35 cellular contexts compared by ENCODE assay signal in the genomic region with DNA sequence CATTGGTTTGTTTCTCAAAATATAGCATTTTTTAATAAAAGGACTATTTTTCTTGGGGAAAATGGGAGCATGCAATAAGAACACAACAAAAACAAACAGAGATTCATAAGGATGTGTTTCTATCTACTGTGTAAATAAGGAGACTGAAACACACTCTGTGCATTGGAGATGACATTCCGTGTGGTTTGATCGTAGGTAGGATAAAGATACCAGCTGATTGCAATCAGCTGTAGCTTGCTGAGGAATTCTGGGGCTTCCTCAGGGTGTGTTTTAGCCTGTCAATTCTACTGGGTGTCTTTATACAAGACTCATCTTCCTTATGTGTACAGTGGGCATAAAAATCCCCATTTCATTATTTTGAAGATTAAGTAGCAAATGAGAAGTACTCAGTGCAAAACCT.
"Had no signal": no experiment of that assay in that cellular context is flagged by ENCODE, and none has a peak within 500 bp of the region (broad histone marks: within the 10 kb centered on the region; RNA-seq: fewer than 3 reads in every experiment).

No MANE protein-coding gene starts in this region.

- H3K4me3 ChIP-seq: ascending aorta, coronary artery, esophagus squamous epithelium, heart left ventricle had no signal

- H3K27me3 ChIP-seq: ascending aorta, esophagus squamous epithelium, heart left ventricle had no signal

- H3K36me3 Mint-ChIP-seq: activated CD4-positive, alpha-beta memory T cell treated with anti-CD3 and anti-CD28 coated beads for 36 hours; activated CD8-positive, alpha-beta memory T cell treated with anti-CD3 and anti-CD28 coated beads, Interleukin-2, amount 10 ng/mL, durations not matched to agents 7 days and 5 days; activated naive CD4-positive, alpha-beta T cell treated with anti-CD3 and anti-CD28 coated beads, Interleukin-2, amount 10 ng/mL, durations not matched to agents 7 days and 5 days; activated naive CD4-positive, alpha-beta T cell treated with anti-CD3 and anti-CD28 coated beads, Interleukin-2, amount 50 U/mL, for 72 hours; activated naive CD8-positive, alpha-beta T cell treated with anti-CD3 and anti-CD28 coated beads, Interleukin-2, amount 10 ng/mL, durations not matched to agents 7 days and 5 days; brain had no signal

- H3K27ac ChIP-seq: ascending aorta, coronary artery, epithelial cell of prostate, esophagus squamous epithelium, heart left ventricle, WERI-Rb-1 had no signal

- FAIRE-seq: bronchial epithelial cell, endometrium, endothelial cell of umbilical vein had no signal

- H3K27me3 Mint-ChIP-seq: activated B cell treated with CpG ODN at 0.5 μM for 24 hours; activated CD4-positive, alpha-beta memory T cell treated with anti-CD3 and anti-CD28 coated beads for 36 hours; activated CD4-positive, alpha-beta T cell treated with anti-CD3 and anti-CD28 coated beads, Interleukin-2, amount 10 ng/mL, durations not matched to agents 24 days and 14 days; activated CD8-positive, alpha-beta memory T cell treated with anti-CD3 and anti-CD28 coated beads, Interleukin-2, amount 10 ng/mL, durations not matched to agents 7 days and 5 days; activated naive CD4-positive, alpha-beta T cell treated with anti-CD3 and anti-CD28 coated beads, Interleukin-2, amount 10 ng/mL, durations not matched to agents 7 days and 5 days; activated naive CD8-positive, alpha-beta T cell treated with anti-CD3 and anti-CD28 coated beads, Interleukin-2, amount 10 ng/mL, durations not matched to agents 7 days and 5 days; brain; central memory CD8-positive, alpha-beta T cell; effector memory CD8-positive, alpha-beta T cell; T-helper 17 cell had no signal

- H3K4me3 Mint-ChIP-seq: activated B cell treated with CpG ODN at 0.5 μM for 24 hours; activated CD4-positive, alpha-beta memory T cell treated with anti-CD3 and anti-CD28 coated beads for 36 hours; activated CD4-positive, alpha-beta T cell treated with anti-CD3 and anti-CD28 coated beads, Interleukin-2, amount 10 ng/mL, durations not matched to agents 24 days and 14 days; activated CD8-positive, alpha-beta memory T cell treated with anti-CD3 and anti-CD28 coated beads, Interleukin-2, amount 10 ng/mL, durations not matched to agents 7 days and 5 days; activated CD8-positive, alpha-beta T cell treated with anti-CD3 and anti-CD28 coated beads, Interleukin-2, amount 10 ng/mL, durations not matched to agents 7 days and 5 days; activated naive CD4-positive, alpha-beta T cell treated with anti-CD3 and anti-CD28 coated beads, Interleukin-2, amount 10 ng/mL, durations not matched to agents 7 days and 5 days; activated naive CD8-positive, alpha-beta T cell treated with anti-CD3 and anti-CD28 coated beads, Interleukin-2, amount 10 ng/mL, durations not matched to agents 7 days and 5 days; activated T-helper 1 cell treated with anti-CD3 and anti-CD28 coated beads, Interleukin-12 subunit alpha, Interleukin-12 subunit beta, Interleukin-2, Interleukin-4 antibody, amounts not matched to agents 30 ng/mL and 10 ng/mL and 1 ng/mL, durations not matched to agents 14 hours and 24 hours and 36 hours; brain; central memory CD8-positive, alpha-beta T cell; effector memory CD8-positive, alpha-beta T cell; T-helper 17 cell; T-helper 2 cell treated with Interferon-gamma antibody and Interleukin-4, amounts not matched to agents 5 μg/mL and 100 μg/mL, for 36 hours had no signal

- H3K4me1 ChIP-seq: ascending aorta, esophagus squamous epithelium, heart left ventricle had no signal

- H3K9me3 ChIP-seq: ascending aorta, esophagus squamous epithelium, heart left ventricle had no signal

- H3K36me3 ChIP-seq: ascending aorta, esophagus squamous epithelium, heart left ventricle, WERI-Rb-1 had no signal

- H3K27ac Mint-ChIP-seq: activated B cell treated with CpG ODN at 0.5 μM for 24 hours; activated CD4-positive, alpha-beta memory T cell treated with anti-CD3 and anti-CD28 coated beads for 36 hours; activated CD4-positive, alpha-beta T cell treated with anti-CD3 and anti-CD28 coated beads, Interleukin-2, amount 10 ng/mL, durations not matched to agents 24 days and 14 days; activated CD8-positive, alpha-beta memory T cell treated with anti-CD3 and anti-CD28 coated beads, Interleukin-2, amount 10 ng/mL, durations not matched to agents 7 days and 5 days; activated CD8-positive, alpha-beta T cell treated with anti-CD3 and anti-CD28 coated beads, Interleukin-2, amount 10 ng/mL, durations not matched to agents 7 days and 5 days; activated naive CD4-positive, alpha-beta T cell treated with anti-CD3 and anti-CD28 coated beads, Interleukin-2, amount 10 ng/mL, durations not matched to agents 7 days and 5 days; activated naive CD4-positive, alpha-beta T cell treated with anti-CD3 and anti-CD28 coated beads, Interleukin-2, amount 50 U/mL, for 72 hours; activated naive CD8-positive, alpha-beta T cell treated with anti-CD3 and anti-CD28 coated beads, Interleukin-2, amount 10 ng/mL, durations not matched to agents 7 days and 5 days; activated T-helper 1 cell treated with anti-CD3 and anti-CD28 coated beads, Interleukin-12 subunit alpha, Interleukin-12 subunit beta, Interleukin-2, Interleukin-4 antibody, amounts not matched to agents 30 ng/mL and 10 ng/mL and 1 ng/mL, durations not matched to agents 14 hours and 24 hours and 36 hours; activated T-helper 2 cell treated with anti-CD3 and anti-CD28 coated beads, Interferon-gamma antibody, Interleukin-2, Interleukin-4, amounts not matched to agents 10 μg/mL and 5 μg/mL and 100 μg/mL, durations not matched to agents 14 hours and 24 hours and 36 hours; effector memory CD8-positive, alpha-beta T cell; T-helper 17 cell; T-helper 2 cell treated with Interferon-gamma antibody and Interleukin-4, amounts not matched to agents 5 μg/mL and 100 μg/mL, for 36 hours had no signal

- H3K4me1 Mint-ChIP-seq: activated B cell treated with CpG ODN at 0.5 μM for 24 hours; activated CD4-positive, alpha-beta T cell treated with anti-CD3 and anti-CD28 coated beads, Interleukin-2, amount 10 ng/mL, durations not matched to agents 24 days and 14 days; activated CD8-positive, alpha-beta memory T cell treated with anti-CD3 and anti-CD28 coated beads, Interleukin-2, amount 10 ng/mL, durations not matched to agents 7 days and 5 days; activated naive CD4-positive, alpha-beta T cell treated with anti-CD3 and anti-CD28 coated beads, Interleukin-2, amount 10 ng/mL, durations not matched to agents 7 days and 5 days; activated naive CD8-positive, alpha-beta T cell treated with anti-CD3 and anti-CD28 coated beads, Interleukin-2, amount 10 ng/mL, durations not matched to agents 7 days and 5 days; brain; central memory CD8-positive, alpha-beta T cell; T-helper 17 cell had no signal

- ATAC-seq: activated CD4-positive, CD25-positive, alpha-beta regulatory T cell treated with anti-CD3 and anti-CD28 coated beads, Interleukin-2, amount 50 U/mL, for 24 hours; activated CD8-positive, alpha-beta memory T cell treated with anti-CD3 and anti-CD28 coated beads, Interleukin-2, amount 10 ng/mL, durations not matched to agents 7 days and 5 days; activated CD8-positive, alpha-beta T cell treated with anti-CD3 and anti-CD28 coated beads, Interleukin-2, amount 10 ng/mL, durations not matched to agents 7 days and 5 days; activated naive CD4-positive, alpha-beta T cell treated with anti-CD3 and anti-CD28 coated beads, Interleukin-2, amount 50 U/mL, for 72 hours; effector memory CD8-positive, alpha-beta T cell; heart left ventricle; T-helper 17 cell had no signal

- DNase-seq: activated B cell treated with CpG ODN at 0.5 μM for 24 hours; activated CD4-positive, alpha-beta memory T cell treated with anti-CD3 and anti-CD28 coated beads for 36 hours; activated CD4-positive, alpha-beta T cell treated with anti-CD3 and anti-CD28 coated beads, Interleukin-2, amount 10 ng/mL, durations not matched to agents 24 days and 14 days; activated CD8-positive, alpha-beta memory T cell treated with anti-CD3 and anti-CD28 coated beads, Interleukin-2, amount 10 ng/mL, durations not matched to agents 7 days and 5 days; activated CD8-positive, alpha-beta memory T cell treated with anti-CD3 and anti-CD28 coated beads, Interleukin-2, amount 50 U/mL, for 4 hours; activated CD8-positive, alpha-beta T cell treated with anti-CD3 and anti-CD28 coated beads, Interleukin-2, amount 10 ng/mL, durations not matched to agents 7 days and 5 days; activated effector memory CD4-positive, alpha-beta T cell treated with anti-CD3 and anti-CD28 coated beads, Interleukin-2, amount 50 U/mL, for 16 hours; activated naive CD4-positive, alpha-beta T cell; activated naive CD4-positive, alpha-beta T cell treated with anti-CD3 and anti-CD28 coated beads, Interleukin-2, amount 10 ng/mL, durations not matched to agents 7 days and 5 days; activated naive CD8-positive, alpha-beta T cell treated with anti-CD3 and anti-CD28 coated beads, Interleukin-2, amount 10 ng/mL, durations not matched to agents 7 days and 5 days; activated T-cell treated with anti-CD3 and anti-CD28 coated beads, Interleukin-2, amount 50 U/mL, for 1 hour; activated T-cell treated with anti-CD3 and anti-CD28 coated beads, Interleukin-2, amount 50 U/mL, for 48 hours; dermis blood vessel endothelial cell; effector CD4-positive, alpha-beta T cell; effector memory CD8-positive, alpha-beta T cell; esophagus squamous epithelium; glutamatergic neuron; heart left ventricle; T-helper 1 cell; T-helper 17 cell; T1000; WERI-Rb-1 had no signal

- H3K9me3 Mint-ChIP-seq: activated CD4-positive, alpha-beta T cell treated with anti-CD3 and anti-CD28 coated beads, Interleukin-2, amount 10 ng/mL, durations not matched to agents 24 days and 14 days; brain had no signal
